In the genomic region with DNA sequence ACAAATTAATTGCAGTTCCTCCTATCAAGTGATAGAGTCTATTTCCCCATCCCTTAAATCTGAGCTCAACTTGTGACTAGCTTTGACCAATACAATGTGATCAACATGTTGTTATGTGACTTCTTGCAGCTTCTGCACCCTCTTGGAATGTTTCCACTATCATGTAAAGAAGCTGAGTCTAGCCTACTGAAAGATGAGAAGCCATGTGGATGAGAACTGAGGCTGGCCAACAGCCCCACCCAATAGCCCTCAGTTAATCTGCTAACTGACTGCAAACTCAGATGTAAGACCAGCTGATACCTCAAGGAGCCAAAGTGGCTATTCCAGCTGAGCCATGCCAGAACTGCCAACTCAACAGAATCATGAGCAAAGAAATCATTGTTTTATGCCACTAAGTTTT, we compare ENCODE assay signal across 14 cellular contexts.
"Had no signal": no experiment of that assay in that cellular context is flagged by ENCODE, and none has a peak within 500 bp of the region (broad histone marks: within the 10 kb centered on the region; RNA-seq: fewer than 3 reads in every experiment).

No MANE protein-coding gene starts in this region.

- H3K27ac ChIP-seq: psoas muscle, suprapubic skin, upper lobe of left lung had no signal

- H3K27me3 ChIP-seq: suprapubic skin, upper lobe of left lung had no signal

- H3K4me3 ChIP-seq: psoas muscle, suprapubic skin, upper lobe of left lung had no signal

- H3K9me3 ChIP-seq: psoas muscle, suprapubic skin, upper lobe of left lung had no signal

- ATAC-seq: left colon; natural killer cell treated with Interleukin-12 subunit alpha and Interleukin-12 subunit beta and Interleukin-15 and Interleukin-18, amount 100 ng/mL, for 72 hours; sciatic nerve had no signal

- DNase-seq: activated CD4-positive, alpha-beta T cell treated with anti-CD3 and anti-CD28 coated beads, Interleukin-2, amount 50 U/mL, for 4 hours; activated CD4-positive, CD25-positive, alpha-beta regulatory T cell treated with anti-CD3 and anti-CD28 coated beads, Interleukin-2, amount 50 U/mL, for 72 hours; activated effector memory CD4-positive, alpha-beta T cell treated with Interleukin-2 at 50 U/mL for 16 hours; activated T-cell treated with anti-CD3 and anti-CD28 coated beads, Interleukin-2, amount 50 U/mL, for 24 hours; anterior cingulate cortex; left colon; mammary epithelial cell; psoas muscle; stimulated activated CD4-positive, alpha-beta T cell treated with anti-CD3 and anti-CD28 coated beads, Interleukin-12 subunit alpha, Interleukin-12 subunit beta, amount 100 ng/mL, for 4 hours; stimulated activated naive CD4-positive, alpha-beta T cell treated with Interleukin-2 at 50 U/mL for 16 hours; upper lobe of left lung had no signal

- H3K4me1 ChIP-seq: upper lobe of left lung had no signal
